In genomic region chr10:97072851-97073665, GRCh38 we compare ENCODE assay signal across 8 cellular contexts.
DNase-seq lines count a peak whose midpoint lies in the region; ATAC-seq and TF ChIP-seq lines count a peak whose summit lies in the region.

No MANE protein-coding gene starts in this region.

- H3K27ac Mint-ChIP-seq in H9: no peak overlapping the region
- no peak overlapping the region for H3K27ac Mint-ChIP-seq in activated CD4-positive, alpha-beta T cell treated with anti-CD3 and anti-CD28 coated beads, Interleukin-2, amount 10 ng/mL, durations not matched to agents 7 days and 5 days

- no peak overlapping the region for H3K4me3 Mint-ChIP-seq in H9
- no peak overlapping the region for H3K4me3 Mint-ChIP-seq in activated CD4-positive, alpha-beta T cell treated with anti-CD3 and anti-CD28 coated beads, Interleukin-2, amount 10 ng/mL, durations not matched to agents 7 days and 5 days

- no peak overlapping the region for H4K91ac ChIP-seq in H9 (ENCODE audit: insufficient read length, low read depth, low read length)

- TF ChIP-seq CTCF in BJ (IDR thresholded peaks at IDR 0.05; ENCODE audit: insufficient read depth, low read depth, low read length): peak; percentile 95
- TF ChIP-seq CTCF in H9 (conservative IDR thresholded peaks at IDR 0.05): peak; percentile 98
- TF ChIP-seq CTCF in lower leg skin (IDR thresholded peaks at IDR 0.05): peak in 1 of 3 donors; percentile 38

- no peak overlapping the region for H4K5ac ChIP-seq in H9 (ENCODE audit: insufficient read length, low read depth, low read length)

- peaks cover 5 to 7% of the 10 kb centered on the region in 2 experiments; a peak in 2 of 5 replicates for H3K9me3 Mint-ChIP-seq in H9
- peaks cover 12% of the 10 kb centered on the region for H3K9me3 Mint-ChIP-seq in activated CD4-positive, alpha-beta T cell treated with anti-CD3 and anti-CD28 coated beads, Interleukin-2, amount 10 ng/mL, durations not matched to agents 7 days and 5 days

- H2AFZ ChIP-seq in H9 (ENCODE audit: low read length): no peak overlapping the region

- no peak overlapping the region for H2BK5ac ChIP-seq in H9 (ENCODE audit: insufficient read length, low read length)

- H3K79me1 ChIP-seq in H9 (ENCODE audit: insufficient read depth, low read depth, low read length, poor library complexity, severe bottlenecking): no peaks in the 10 kb centered on the region

- no peak overlapping the region for H2BK15ac ChIP-seq in H9 (ENCODE audit: low read depth, low read length)

- ATAC-seq in HG03520 (IDR thresholded peaks at IDR 0.05; ENCODE audit: unreplicated experiment): no peak

- no peak overlapping the region for H3K4me2 ChIP-seq in H9 (ENCODE audit: insufficient read depth, insufficient read length, low read length)

- no peak overlapping the region for H3K56ac ChIP-seq in H9 (ENCODE audit: insufficient read length, low read depth, low read length)

- no peak overlapping the region for H3T11ph ChIP-seq in H9 (ENCODE audit: low read length)

- H3K36me3 ChIP-seq in BJ (ENCODE audit: control insufficient read depth, insufficient read depth, low read length): no peaks in the 10 kb centered on the region

- H3K9me3 ChIP-seq in H9 (ENCODE audit: control insufficient read depth, low read depth, low read length): no peaks in the 10 kb centered on the region

- H4K8ac ChIP-seq in H9 (replicated peaks; ENCODE audit: insufficient read length, low read depth, low read length): no peak overlapping the region

- no peak overlapping the region for H2BK120ac ChIP-seq in H9 (ENCODE audit: low read depth, low read length, poor library complexity, severe bottlenecking)

- DNase-seq in BJ (ENCODE audit: low read depth): peak; percentile 9
- peak; percentile 85 for DNase-seq in H9
- peak; percentile 27 to 55 for DNase-seq in NCI-H446 (lab: John Stamatoyannopoulos, UW)
- peak; percentile 83 for DNase-seq in activated CD4-positive, alpha-beta T cell treated with anti-CD3 and anti-CD28 coated beads, Interleukin-2, amount 10 ng/mL, durations not matched to agents 7 days and 5 days
- peak; percentile 88 for DNase-seq in dermis blood vessel endothelial cell
- peak; percentile 75 to 94 for DNase-seq in lower leg skin (ENCODE audit: low spot score in 2 of 2)
- DNase-seq in stimulated activated CD4-positive, alpha-beta T cell treated with anti-CD3 and anti-CD28 coated beads, TNF-alpha, amount 100 ng/mL, for 48 hours (ENCODE audit: low read depth in 3 of 3): peak; percentile 61 to 78 (median 75)

- peaks cover 27 to 32% of the 10 kb centered on the region in 2 experiments for H3K4me1 Mint-ChIP-seq in H9
- peaks cover 13% of the 10 kb centered on the region for H3K4me1 Mint-ChIP-seq in activated CD4-positive, alpha-beta T cell treated with anti-CD3 and anti-CD28 coated beads, Interleukin-2, amount 10 ng/mL, durations not matched to agents 7 days and 5 days

- no CpG with 5 or more reads among the region's 21 CpGs for WGBS in H9 (ENCODE audit: extremely low coverage, insufficient read length, low lambda C conversion rate)
- 25 to 32% methylated on average over 18 to 21 of the region's 21 CpGs for WGBS in lower leg skin, 2 donors

- no peak overlapping the region for H3K9ac ChIP-seq in H9 (ENCODE audit: extremely low read depth, insufficient read length, low read length)

- intact Hi-C loops in lower leg skin (cut with DNase I; ENCODE audit: low total_unique reads): no loop called here

- H3K18ac ChIP-seq in H9 (ENCODE audit: insufficient read length, low read depth, low read length): no peak overlapping the region

- no peaks in the 10 kb centered on the region for H4K20me1 ChIP-seq in H9 (ENCODE audit: control insufficient read depth, insufficient read depth, insufficient read length)

- H3K27me3 ChIP-seq in BJ (ENCODE audit: control insufficient read depth, insufficient read depth, low read length) (peaks cover 9% of the 10 kb centered on the region), H9 (ENCODE audit: insufficient read depth, low read length) (no peaks in the 10 kb centered on the region)

- H3K36me3 Mint-ChIP-seq in H9 (ENCODE audit: insufficient read depth in 1 of 3, low read depth in 3 of 3): peaks cover 0 to 5% (median 4%) of the 10 kb centered on the region in 3 experiments; a peak in 3 of 7 replicates
- peaks cover 8% of the 10 kb centered on the region for H3K36me3 Mint-ChIP-seq in activated CD4-positive, alpha-beta T cell treated with anti-CD3 and anti-CD28 coated beads, Interleukin-2, amount 10 ng/mL, durations not matched to agents 7 days and 5 days (ENCODE audit: low read depth)

- H3K14ac ChIP-seq in H9 (ENCODE audit: insufficient read depth, low read length): no peak overlapping the region

- POLR2A ChIA-PET in BJ (lab: Charles Lee): interaction anchor here (1.0 to 1.1 kb wide), 2 partner anchors 9 to 137 kb away, joined by 3 read pairs; no protein-coding TSS in a partner anchor
- POLR2A ChIA-PET in activated CD4-positive, alpha-beta T cell treated with anti-CD3 and anti-CD28 coated beads, Interleukin-2, amount 10 ng/mL, durations not matched to agents 7 days and 5 days (lab: Charles Lee): no interaction called here

- no peak overlapping the region for H3K4ac ChIP-seq in H9 (ENCODE audit: low read depth, low read length)

- no peak for TF ChIP-seq POLR2A in lower leg skin (IDR thresholded peaks at IDR 0.05)

- H2AK5ac ChIP-seq in H9 (ENCODE audit: insufficient read length, low read length): no peak overlapping the region

- no peak overlapping the region for H2BK12ac ChIP-seq in H9 (ENCODE audit: insufficient read length, low read depth, low read length)

- no peak overlapping the region for H3K27ac ChIP-seq in H9 (ENCODE audit: insufficient read length, low read depth, low read length)

- H3K23me2 ChIP-seq in H9 (ENCODE audit: insufficient read length, low read depth, low read length, poor library complexity, severe bottlenecking): no peaks in the 10 kb centered on the region

- H3K27me3 Mint-ChIP-seq in H9 (ENCODE audit: low read depth): peaks cover 25% of the 10 kb centered on the region
- H3K27me3 Mint-ChIP-seq in activated CD4-positive, alpha-beta T cell treated with anti-CD3 and anti-CD28 coated beads, Interleukin-2, amount 10 ng/mL, durations not matched to agents 7 days and 5 days: peaks cover 10% of the 10 kb centered on the region

- no peak overlapping the region for H3K4me3 ChIP-seq in BJ (ENCODE audit: low read depth, low read length)
- no peak overlapping the region for H3K4me3 ChIP-seq in lower leg skin (ENCODE audit: low read depth, poor library complexity, severe bottlenecking)

- H3K4me1 ChIP-seq in H9 (ENCODE audit: insufficient read depth, low read length): no peaks in the 10 kb centered on the region

- CTCF ChIA-PET in BJ (lab: Yijun Ruan, JAX): interaction anchor here (0.6 to 12.4 kb wide), 48 partner anchors 9 to 1557 kb away, joined by 3 to 188 read pairs (median 4); no protein-coding TSS in a partner anchor
- CTCF ChIA-PET in activated CD4-positive, alpha-beta T cell treated with anti-CD3 and anti-CD28 coated beads, Interleukin-2, amount 10 ng/mL, durations not matched to agents 7 days and 5 days (lab: Charles Lee): interaction anchor here (0.6 to 3.0 kb wide), 26 partner anchors 9 to 368 kb away, joined by 3 to 38 read pairs (median 4); no protein-coding TSS in a partner anchor

- no peak overlapping the region for H3K23ac ChIP-seq in H9 (ENCODE audit: insufficient read length, low read depth, low read length)

- H2BK20ac ChIP-seq in H9 (ENCODE audit: low read depth, low read length, poor library complexity, severe bottlenecking): no peak overlapping the region

- no peaks in the 10 kb centered on the region for H3K79me2 ChIP-seq in H9 (ENCODE audit: insufficient read depth, low read length)

Comparison
In these comparisons a context has a peak if more than half of its experiments do, and no peak if none do; other contexts are left out.
1. DNase-seq: peak in every context shown above with its lines; median percentile 88 in dermis blood vessel endothelial cell; 85 in H9; 84 in lower leg skin; 83 in activated CD4-positive, alpha-beta T cell treated with anti-CD3 and anti-CD28 coated beads, Interleukin-2, amount 10 ng/mL, durations not matched to agents 7 days and 5 days; 75 in stimulated activated CD4-positive, alpha-beta T cell treated with anti-CD3 and anti-CD28 coated beads, TNF-alpha, amount 100 ng/mL, for 48 hours; 41 in NCI-H446; 9 in BJ.